ENCODE assay signal across 8 cellular contexts in the genomic region with DNA sequence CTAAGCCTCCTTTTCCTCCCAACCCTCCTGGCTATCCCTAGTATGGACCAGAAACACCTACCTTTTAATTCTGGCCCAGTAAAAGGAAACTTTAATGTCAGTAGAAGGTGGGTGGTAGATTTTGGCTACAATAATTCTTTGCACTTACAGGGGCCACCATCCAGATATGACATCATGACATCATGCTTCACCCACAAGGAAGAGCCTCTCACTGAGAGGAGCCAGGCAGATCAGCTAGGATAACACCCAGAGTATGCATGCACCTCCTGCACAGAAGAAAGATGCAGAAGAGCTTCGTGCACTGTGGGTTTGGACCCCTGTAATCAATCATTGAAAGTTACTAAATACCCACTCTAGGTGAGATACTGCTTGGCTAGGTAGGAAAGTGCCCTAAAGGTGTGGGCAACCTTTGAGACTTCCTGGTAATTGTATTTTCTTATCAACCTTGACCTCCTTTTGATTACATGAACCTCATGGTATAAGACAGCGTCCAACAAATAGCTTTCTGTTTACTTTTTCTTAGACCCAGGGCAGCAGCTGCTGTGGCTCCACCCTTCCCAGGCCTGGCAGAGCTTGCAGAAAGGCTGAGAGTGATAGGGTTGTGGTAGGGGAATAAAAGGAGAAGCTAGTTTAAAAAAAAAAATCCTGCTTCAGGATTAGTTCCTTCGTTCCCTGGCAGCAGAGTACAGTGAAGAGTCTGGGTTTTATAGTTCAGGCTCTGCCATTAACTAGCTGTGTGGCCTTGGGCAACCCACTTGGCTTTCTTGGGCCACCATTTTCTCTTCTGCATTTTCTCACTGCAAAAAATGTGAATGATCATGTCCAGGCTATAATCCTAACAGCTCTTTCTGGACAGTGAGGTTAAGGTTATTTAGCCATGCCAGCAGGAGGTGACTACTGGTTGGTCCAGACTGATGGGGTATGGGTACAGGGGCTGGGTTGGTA. TPM values are rescaled to one million over a fixed set of nuclear protein-coding genes. Genes with fewer than 3 reads are reported as not detected.
DNase-seq lines count a peak whose midpoint lies in the region; ATAC-seq, FAIRE-seq and TF ChIP-seq lines count a peak whose summit lies in the region.

No MANE protein-coding gene starts in this region.

- peak overlapping the region; percentile 93 for H3K4me3 ChIP-seq in psoas muscle

- H3K9me3 ChIP-seq in psoas muscle, result no peaks in the 10 kb centered on the region

- peak overlapping the region; percentile 82 to 88 for H3K4me3 Mint-ChIP-seq in effector memory CD8-positive, alpha-beta T cell

- FAIRE-seq in GM12892 (lab: Jason Lieb, UNC) (no peak), RCC 7860 (lab: Jason Lieb, UNC) (no peak)

- peak overlapping the region; percentile 86 to 89 for H3K27ac Mint-ChIP-seq in effector memory CD8-positive, alpha-beta T cell

- no peak for TF ChIP-seq CTCF in psoas muscle (IDR thresholded peaks at IDR 0.05)
- TF ChIP-seq CTCF in GM20000 (IDR thresholded peaks at IDR 0.05; ENCODE audit: extremely low read depth, missing control alignments), result no peak

- peaks cover 0 to 5% of the 10 kb centered on the region in 2 donors for H3K36me3 ChIP-seq in psoas muscle (ENCODE audit: insufficient read depth in 1 of 2, low read depth in 1 of 2)

- DNase-seq in GM12892 (ENCODE audit: insufficient read length), result no peak
- peak; percentile 83 for DNase-seq in NCI-H748 treated with DMSO at 0.1 percent for 48 hours (lab: John Stamatoyannopoulos, UW)
- no peak for DNase-seq in effector memory CD8-positive, alpha-beta T cell
- DNase-seq in psoas muscle, result peak in 1 of 2 donors; percentile 69
- no peak for DNase-seq in midbrain (lab: John Stamatoyannopoulos, UW)
- DNase-seq in RCC 7860 (ENCODE audit: low spot score), result no peak
- no peak for DNase-seq in GM20000 (ENCODE audit: low spot score)

- peaks cover 5% of the 10 kb centered on the region for H3K36me3 Mint-ChIP-seq in effector memory CD8-positive, alpha-beta T cell (ENCODE audit: insufficient read depth)

- no peaks in the 10 kb centered on the region for H3K27me3 Mint-ChIP-seq in effector memory CD8-positive, alpha-beta T cell

- intact Hi-C loops in psoas muscle (cut with DNase I), result loop anchor here in 1 of 2 donors (10.0 kb wide), 1 partner anchor 46 kb away; the partner anchor contains the start of gene SPATA32

- peaks cover 75 to 84% of the 10 kb centered on the region in 2 donors for H3K4me1 Mint-ChIP-seq in effector memory CD8-positive, alpha-beta T cell (ENCODE audit: low read depth in 2 of 2)

- ATAC-seq in effector memory CD8-positive, alpha-beta T cell (replicated peaks), result no peak
- ATAC-seq in psoas muscle, result peak in 2 of 4 donors; percentile 38 to 52
- ATAC-seq in GM18520 (IDR thresholded peaks at IDR 0.05; ENCODE audit: unreplicated experiment), result no peak

- H3K27me3 ChIP-seq in psoas muscle (ENCODE audit: insufficient read depth in 3 of 3, low read length in 2 of 3), result no peaks in the 10 kb centered on the region

- WGBS in psoas muscle, 3 donors, result 14 to 22% (median 20%) methylated on average over 3 of the region's 3 CpGs

- TF ChIP-seq POLR2A in GM12892 (IDR thresholded peaks at IDR 0.05; ENCODE audit: low read depth, low read length), result 0 out of 2 replicates have a peak, but pooled peaks have one; percentile 18

- no peaks in the 10 kb centered on the region for H3K9me3 Mint-ChIP-seq in effector memory CD8-positive, alpha-beta T cell

- H3K4me1 ChIP-seq in psoas muscle, result peaks cover 95% of the 10 kb centered on the region

- peak overlapping the region; percentile 94 for H3K27ac ChIP-seq in psoas muscle

RNA-seq across cellular contexts. Expression of gene MAP3K14, which starts 6.2 kb away (rescaled TPM):
- 13.9 TPM for polyA plus RNA-seq in GM12892 (2012; ENCODE audit: missing spikeins)
- total RNA-seq in psoas muscle, result 10 to 100 TPM; 21.8 to 53.5 (median 30.1) TPM
- 10 to 100 TPM; 12.4 to 28.1 (median 24.6) TPM for polyA plus RNA-seq in psoas muscle

RNA-seq across cellular contexts. Expression of gene SPATA32, which starts 48.8 kb away (rescaled TPM):
- 0.74 TPM for polyA plus RNA-seq in GM12892 (2012; ENCODE audit: missing spikeins)
- total RNA-seq in psoas muscle, result under 1 TPM in 1 of 4 donors, not detected in 3; 0.11 TPM
- not detected for polyA plus RNA-seq in psoas muscle
